26 cellular contexts compared by ENCODE assay signal in genomic region chr2:208012449-208012848, GRCh38. TPM values are rescaled to one million over a fixed set of nuclear protein-coding genes. Genes with fewer than 3 reads are reported as not detected.
DNase-seq lines count a peak whose midpoint lies in the region; ATAC-seq, FAIRE-seq and TF ChIP-seq lines count a peak whose summit lies in the region.
"Had no signal": no experiment of that assay in that cellular context is flagged by ENCODE, and none has a peak within 500 bp of the region (broad histone marks: within the 10 kb centered on the region; RNA-seq: fewer than 3 reads in every experiment).

No MANE protein-coding gene starts in this region.

- POLR2A ChIA-PET in K562 (lab: Yijun Ruan, JAX) = interaction anchor here (0.6 to 1.0 kb wide), 3 partner anchors 16 to 253 kb away, joined by 3 to 4 read pairs (median 3); no protein-coding TSS in a partner anchor
- POLR2A ChIA-PET in SK-N-SH (lab: Yijun Ruan, JAX) = no interaction called here

- H4K20me1 ChIP-seq in K562 (replicated peaks; ENCODE audit: control insufficient read depth, insufficient read depth, low read length) = no peaks in the 10 kb centered on the region
- no peaks in the 10 kb centered on the region for H4K20me1 ChIP-seq in GM23338 (replicated peaks; ENCODE audit: insufficient read depth)
- no peaks in the 10 kb centered on the region for H4K20me1 ChIP-seq in SK-N-SH (ENCODE audit: insufficient read depth)

- peak; percentile 41 for DNase-seq in GF-D8 (lab: John Stamatoyannopoulos, UW)
- DNase-seq in NOMO-1 (lab: John Stamatoyannopoulos, UW; ENCODE audit: unreplicated experiment in 2 of 2) = peak; percentile 67 to 93
- DNase-seq in K562 (ENCODE audit: extremely low read depth in 1 of 4, low spot score in 3 of 4) = peak in 2 of 4 experiments; percentile 22 to 29
- DNase-seq in trophoblast cell = no peak
- DNase-seq in DMS53 treated with DMSO at 0.1 percent for 48 hours (lab: John Stamatoyannopoulos, UW; ENCODE audit: unreplicated experiment) = no peak
- no peak for DNase-seq in GM23338 (ENCODE audit: low spot score)
- DNase-seq in SK-N-SH = no peak
- DNase-seq in NCI-H1105 treated with DMSO at 0.1 percent for 48 hours (lab: John Stamatoyannopoulos, UW) = no peak
- DNase-seq: activated CD4-positive, alpha-beta T cell treated with anti-CD3 and anti-CD28 coated beads, Interleukin-2, amount 50 U/mL, for 48 hours; activated gamma-delta T cell treated with Interleukin-2 at 50 U/mL for 16 hours; CD8-positive, alpha-beta memory T cell; central memory CD4-positive, alpha-beta T cell; DMS79 treated with DMSO at 0.1 percent for 48 hours; kidney; mesenchymal stem cell; naive thymus-derived CD4-positive, alpha-beta T cell; NCI-H1417; NCI-H524 treated with DMSO at 0.1 percent for 48 hours; SHP77; stimulated activated CD4-positive, alpha-beta T cell treated with anti-CD3 and anti-CD28 coated beads, Interleukin-2, amount 100 ng/mL, for 24 hours; stimulated activated naive B cell treated with anti-CD40 and anti-IgM and Interleukin-4, amounts not matched to agents 10 μg/mL and 1 μg/mL and 100 μg/mL, for 72 hours; T-helper 2 cell; tibial artery had no signal

- BruUV-seq in K562 (replicated peaks; lab: Mats Ljungman, UMichigan) = no TSS peak

- TF ChIP-seq POLR2A in K562 (conservative IDR thresholded peaks at IDR 0.05) = no peak

- H3K9me3 Mint-ChIP-seq in GM23338 = no peaks in the 10 kb centered on the region
- H3K9me3 Mint-ChIP-seq: CD8-positive, alpha-beta memory T cell; stimulated activated naive B cell treated with anti-CD40 and anti-IgM and Interleukin-4, amounts not matched to agents 10 μg/mL and 1 μg/mL and 100 μg/mL, for 72 hours; WTC11 had no signal

- no peaks in the 10 kb centered on the region for H3K27me3 ChIP-seq in K562 (ENCODE audit: control insufficient read depth in 2 of 2, insufficient read depth in 2 of 2, low read length in 2 of 2)
- no peaks in the 10 kb centered on the region for H3K27me3 ChIP-seq in trophoblast cell (ENCODE audit: insufficient read depth, low read length)
- H3K27me3 ChIP-seq in GM23338 (ENCODE audit: insufficient read depth) = no peaks in the 10 kb centered on the region
- H3K27me3 ChIP-seq in SK-N-SH (ENCODE audit: insufficient read depth) = no peaks in the 10 kb centered on the region
- H3K27me3 ChIP-seq: tibial artery had no signal

- no peaks in the 10 kb centered on the region for H3K79me2 ChIP-seq in K562 (ENCODE audit: control insufficient read depth, insufficient read depth, low read length)
- H3K79me2 ChIP-seq in trophoblast cell (ENCODE audit: control insufficient read depth, insufficient read depth, low read length, poor library complexity) = no peaks in the 10 kb centered on the region
- peaks cover 3% of the 10 kb centered on the region; the same call in 1 of the 2 replicates for H3K79me2 ChIP-seq in GM23338 (replicated peaks; ENCODE audit: insufficient read depth)
- H3K79me2 ChIP-seq in SK-N-SH (ENCODE audit: insufficient read depth) = peaks cover 13% of the 10 kb centered on the region

- H3K27ac Mint-ChIP-seq in GM23338 = no peak overlapping the region
- H3K27ac Mint-ChIP-seq: CD8-positive, alpha-beta memory T cell; naive thymus-derived CD4-positive, alpha-beta T cell; WTC11 had no signal

- TF ChIP-seq RAD21 in K562 (CRISPR knock-in tag; conservative IDR thresholded peaks at IDR 0.05 in 1 of 2, IDR thresholded peaks at IDR 0.05 in 1 of 2) = no peak
- TF ChIP-seq RAD21 in SK-N-SH (IDR thresholded peaks at IDR 0.05; ENCODE audit: low read length) = no peak

- H2BK5ac ChIP-seq in trophoblast cell (ENCODE audit: low read depth, low read length, poor library complexity) = no peak overlapping the region

- CTCF ChIA-PET in K562 (lab: Yijun Ruan, JAX; ENCODE audit: low intra/inter-chr PET ratio) (no interaction called here), SK-N-SH (lab: Yijun Ruan, JAX) (interaction anchor here (0.9 kb wide), 1 partner anchor 8 kb away, joined by 3 read pairs; no protein-coding TSS in a partner anchor)

- no peaks in the 10 kb centered on the region for H3K9me2 ChIP-seq in GM23338 (ENCODE audit: insufficient read depth)
- H3K9me2 ChIP-seq in SK-N-SH = no peaks in the 10 kb centered on the region

- no peaks in the 10 kb centered on the region for H3K27me3 Mint-ChIP-seq in GM23338 (ENCODE audit: insufficient read depth, low read depth, poor library complexity)
- H3K27me3 Mint-ChIP-seq: CD8-positive, alpha-beta memory T cell; naive thymus-derived CD4-positive, alpha-beta T cell; stimulated activated naive B cell treated with anti-CD40 and anti-IgM and Interleukin-4, amounts not matched to agents 10 μg/mL and 1 μg/mL and 100 μg/mL, for 72 hours had no signal

- no peak overlapping the region for H4K91ac ChIP-seq in trophoblast cell (ENCODE audit: low read depth, low read length)

- FAIRE-seq in K562 (lab: Jason Lieb, UNC) = peak; percentile 81
- FAIRE-seq: frontal cortex, H54, kidney had no signal

- H3K9ac ChIP-seq in K562 (ENCODE audit: insufficient read depth in 1 of 2, low read depth in 2 of 2, low read length in 2 of 2) (no peak overlapping the region; a peak in 1 of 4 replicates), trophoblast cell (ENCODE audit: low read length) (peak overlapping the region; percentile 2), SK-N-SH (no peak overlapping the region)

- no peak overlapping the region for H2AK5ac ChIP-seq in trophoblast cell (ENCODE audit: low read length)

- TF ChIP-seq CTCF in K562 (IDR thresholded peaks at IDR 0.05 in 2 of 3, conservative IDR thresholded peaks at IDR 0.05 in 1 of 3; ENCODE audit: insufficient read depth in 2 of 3, low read depth in 1 of 3, low read length in 3 of 3) = no peak
- no peak for TF ChIP-seq CTCF in GM23338 (conservative IDR thresholded peaks at IDR 0.05; ENCODE audit: low read depth in 2 of 2)
- TF ChIP-seq CTCF in SK-N-SH (IDR thresholded peaks at IDR 0.05) = no peak

- H3K4me2 ChIP-seq in K562 (ENCODE audit: insufficient read depth, low read length) (no peak overlapping the region), trophoblast cell (ENCODE audit: low read length) (no peak overlapping the region), GM23338 (no peak overlapping the region), SK-N-SH (no peak overlapping the region)

- H3K4me3 ChIP-seq in K562 (no peak overlapping the region), trophoblast cell (ENCODE audit: low read depth, low read length) (no peak overlapping the region), GM23338 (no peak overlapping the region), SK-N-SH (ENCODE audit: low read depth in 2 of 2, low read length in 1 of 2) (no peak overlapping the region)
- H3K4me3 ChIP-seq: tibial artery had no signal

- H3K18ac ChIP-seq in trophoblast cell (ENCODE audit: low read length) = no peak overlapping the region

- H2BK12ac ChIP-seq in trophoblast cell (ENCODE audit: low read length) = no peak overlapping the region

- no peaks in the 10 kb centered on the region for H3K9me1 ChIP-seq in K562 (ENCODE audit: control insufficient read depth, insufficient read depth, low read length)

- peaks cover 6% of the 10 kb centered on the region; the same call in 2 of the 3 replicates for H3K4me1 Mint-ChIP-seq in GM23338

- no peaks in the 10 kb centered on the region for H3K79me1 ChIP-seq in trophoblast cell (ENCODE audit: low read length)

- H3K36me3 ChIP-seq in K562 (ENCODE audit: control insufficient read depth, insufficient read depth, low read length) (no peaks in the 10 kb centered on the region), trophoblast cell (ENCODE audit: control insufficient read depth in 1 of 2, insufficient read depth in 2 of 2, low read length in 2 of 2) (no peaks in the 10 kb centered on the region), GM23338 (ENCODE audit: insufficient read depth) (no peaks in the 10 kb centered on the region), SK-N-SH (replicated peaks in 1 of 2; ENCODE audit: control insufficient read depth in 1 of 2, insufficient read depth in 2 of 2, low read length in 1 of 2) (no peaks in the 10 kb centered on the region)

- intact Hi-C loops in K562 (cut with micrococcal nuclease) = no loop called here

- no peak overlapping the region for H3K23ac ChIP-seq in trophoblast cell (ENCODE audit: low read length)

- no peak overlapping the region for H3K4me3 Mint-ChIP-seq in GM23338
- H3K4me3 Mint-ChIP-seq: CD8-positive, alpha-beta memory T cell; naive thymus-derived CD4-positive, alpha-beta T cell; stimulated activated naive B cell treated with anti-CD40 and anti-IgM and Interleukin-4, amounts not matched to agents 10 μg/mL and 1 μg/mL and 100 μg/mL, for 72 hours; WTC11 had no signal

- no peaks in the 10 kb centered on the region for H3K36me3 Mint-ChIP-seq in GM23338 (ENCODE audit: low read depth)
- H3K36me3 Mint-ChIP-seq: WTC11 had no signal

- no peaks in the 10 kb centered on the region for H3F3A ChIP-seq in GM23338 (replicated peaks; ENCODE audit: low read depth)
- peaks cover 24% of the 10 kb centered on the region for H3F3A ChIP-seq in SK-N-SH (replicated peaks; ENCODE audit: insufficient read depth)

- ATAC-seq in K562 (peak; percentile 66), GM23338 (no peak)
- ATAC-seq: naive thymus-derived CD4-positive, alpha-beta T cell; stimulated activated naive B cell treated with anti-CD40 and anti-IgM and Interleukin-4, amounts not matched to agents 10 μg/mL and 1 μg/mL and 100 μg/mL, for 72 hours; WTC11 had no signal

- H3K27ac ChIP-seq in K562 (ENCODE audit: extremely low read depth, low read depth, low read length) = peak overlapping the region; percentile 4; the same call in 2 of the 3 replicates
- no peak overlapping the region for H3K27ac ChIP-seq in trophoblast cell (ENCODE audit: low read depth, low read length)
- H3K27ac ChIP-seq in GM23338 (ENCODE audit: low read depth) = no peak overlapping the region
- H3K27ac ChIP-seq in SK-N-SH (ENCODE audit: low read depth in 2 of 2, low read length in 1 of 2) = no peak overlapping the region
- H3K27ac ChIP-seq: tibial artery had no signal

- in situ Hi-C loops in K562 (cut with MboI) = no loop called here

- TF ChIP-seq EP300 in K562 (IDR thresholded peaks at IDR 0.05; ENCODE audit: low read length) (peak; percentile 39; the same call in 1 of the 2 replicates), SK-N-SH (IDR thresholded peaks at IDR 0.05; ENCODE audit: borderline replicate concordance in 1 of 2, low read depth in 1 of 2, low read length in 1 of 2) (no peak)

- no peak overlapping the region for H2AFZ ChIP-seq in K562 (ENCODE audit: low read depth, low read length)
- no peak overlapping the region for H2AFZ ChIP-seq in trophoblast cell (ENCODE audit: insufficient read depth, low read length, poor library complexity)
- H2AFZ ChIP-seq in GM23338 = no peak overlapping the region
- H2AFZ ChIP-seq in SK-N-SH (ENCODE audit: low read depth) = no peak overlapping the region

- no peak overlapping the region for H4K8ac ChIP-seq in trophoblast cell (ENCODE audit: low read depth, low read length)

- no peaks in the 10 kb centered on the region for H3K9me3 ChIP-seq in K562 (replicated peaks; ENCODE audit: control insufficient read depth, insufficient read depth, low read depth, low read length)
- H3K9me3 ChIP-seq in trophoblast cell (ENCODE audit: insufficient read depth, low read depth, low read length) = no peaks in the 10 kb centered on the region
- H3K9me3 ChIP-seq in SK-N-SH = no peaks in the 10 kb centered on the region
- H3K9me3 ChIP-seq: tibial artery had no signal

- no peak overlapping the region for H3K14ac ChIP-seq in trophoblast cell (ENCODE audit: low read length)

- no peak overlapping the region for H3K4ac ChIP-seq in trophoblast cell (ENCODE audit: low read depth, low read length)

- no peak overlapping the region for H4K12ac ChIP-seq in trophoblast cell (ENCODE audit: low read depth, low read length)

- H2BK120ac ChIP-seq in trophoblast cell (ENCODE audit: insufficient read depth, low read length, poor library complexity) = no peak overlapping the region

- peaks cover 0 to 12% of the 10 kb centered on the region in 2 experiments; a peak in 2 of 5 replicates for H3K4me1 ChIP-seq in K562 (replicated peaks in 1 of 2; ENCODE audit: control insufficient read depth in 2 of 2, insufficient read depth in 2 of 2, low read length in 2 of 2)
- peaks cover 0 to 4% of the 10 kb centered on the region in 2 experiments for H3K4me1 ChIP-seq in trophoblast cell (ENCODE audit: control insufficient read depth in 1 of 2, insufficient read depth in 2 of 2, low read length in 2 of 2)
- no peaks in the 10 kb centered on the region; the same call in 1 of the 2 replicates for H3K4me1 ChIP-seq in GM23338 (ENCODE audit: insufficient read depth)
- H3K4me1 ChIP-seq in SK-N-SH (ENCODE audit: control insufficient read depth in 1 of 2, insufficient read depth in 2 of 2, low read depth in 1 of 2, low read length in 1 of 2) = peaks cover 0 to 6% of the 10 kb centered on the region in 2 experiments; a peak in 1 of 4 replicates
- H3K4me1 ChIP-seq: tibial artery had no signal

RNA-seq across cellular contexts. Expression of gene PLEKHM3, which starts 12.9 kb away (rescaled TPM):
- total RNA-seq in K562 (2011; cell fraction: chromatin; rRNA removed; ENCODE audit: low replicate concordance) = 8.4 and 9.9 TPM in 2 replicates
- 4.3 and 4.6 TPM in 2 replicates for total RNA-seq in K562 (2011; cell fraction: nucleolus; rRNA removed)
- 5.5 and 5.8 TPM in 2 replicates for total RNA-seq in K562 (2011; cell fraction: nucleoplasm; rRNA removed)
- total RNA-seq in K562 (2014; rRNA removed) = 0.86 and 1.0 TPM in 2 replicates
- 1.5 and 1.6 TPM in 2 replicates for total RNA-seq in K562 (2014; rRNA removed; fragmentation: Illumina TruSeq; extraction: Trizol)
- 1.2 and 1.4 TPM in 2 replicates for total RNA-seq in K562 (2015; rRNA removed; fragmentation: Illumina TruSeq; extraction: Trizol)
- total RNA-seq in K562 (2021) = 1.0 and 1.3 TPM in 2 replicates
- polyA plus RNA-seq in K562 (2011; rRNA removed) = 0.97 and 1.2 TPM in 2 replicates
- 0.90 and 0.92 TPM in 2 replicates for polyA plus RNA-seq in K562 (2011; cell fraction: cytosol; rRNA removed)
- 1.1 and 2.0 TPM in 2 replicates for polyA plus RNA-seq in K562 (2011; cell fraction: nucleus; rRNA removed)
- polyA plus RNA-seq in K562 (2012) = 0.77 and 1.2 TPM in 2 replicates
- polyA plus RNA-seq in K562 (2014; fragmentation: Illumina TruSeq; extraction: Trizol) = 1.0 and 1.1 TPM in 2 replicates
- under 1 TPM; 0.24 to 0.36 TPM for polyA plus RNA-seq in K562 (2014; fragmentation: Nextera tagmentation; extraction: Ambion mirVana)
- polyA plus RNA-seq in K562 (2014; rRNA removed) = 0.54 and 1.1 TPM in 2 replicates
- polyA minus RNA-seq in K562 (2011; rRNA and poly(A)+ RNA removed) = 4.0 and 4.6 TPM in 2 replicates
- 2.0 and 2.2 TPM in 2 replicates for polyA minus RNA-seq in K562 (2011; cell fraction: cytosol; rRNA and poly(A)+ RNA removed)
- polyA minus RNA-seq in K562 (2011; cell fraction: nucleus; rRNA and poly(A)+ RNA removed) = 3.7 and 4.6 TPM in 2 replicates
- 4.2 and 4.6 TPM in 2 replicates for polyA plus RNA-seq in trophoblast cell (2013)
- 5.6 and 8.8 TPM in 2 replicates for total RNA-seq in GM23338 (2014; rRNA removed; shearing (Covaris generic))
- polyA plus RNA-seq in GM23338 (2016; fragmentation: Nextera tagmentation; extraction: Ambion mirVana) = 3.5 and 3.9 TPM in 2 replicates
- 1.9 and 2.1 TPM in 2 replicates for polyA plus RNA-seq in SK-N-SH (2012; rRNA removed)
- polyA plus RNA-seq in SK-N-SH (2012; cell fraction: cytosol; rRNA removed) = 2.6 and 2.9 TPM in 2 replicates
- 1.7 and 1.8 TPM in 2 replicates for polyA plus RNA-seq in SK-N-SH (2012; cell fraction: nucleus; rRNA removed)

Comparison
In these comparisons a context has a peak if more than half of its experiments do, and no peak if none do; other contexts are left out.
1. DNase-seq: peak in GF-D8 (single experiment) and NOMO-1 (2 of 2); none in trophoblast cell (0 of 2), DMS53 treated with DMSO at 0.1 percent for 48 hours (single experiment), GM23338 (single experiment), SK-N-SH (single experiment) and NCI-H1105 treated with DMSO at 0.1 percent for 48 hours (single experiment).